ENCODE assay signal across 28 cellular contexts in genomic region chr6:41079080-41079479, GRCh38. TPM values are rescaled to one million over a fixed set of nuclear protein-coding genes. Genes with fewer than 3 reads are reported as not detected.
DNase-seq lines count a peak whose midpoint lies in the region; ATAC-seq and TF ChIP-seq lines count a peak whose summit lies in the region.
"Had no signal": no experiment of that assay in that cellular context is flagged by ENCODE, and none has a peak within 500 bp of the region (broad histone marks: within the 10 kb centered on the region; RNA-seq: fewer than 3 reads in every experiment).

No MANE protein-coding gene starts in this region.

- no peak for TF ChIP-seq CTCF in neutrophil (IDR thresholded peaks at IDR 0.05)
- TF ChIP-seq CTCF in dorsolateral prefrontal cortex (IDR thresholded peaks at IDR 0.05 in 54 of 56, conservative IDR thresholded peaks at IDR 0.05 in 2 of 56; ENCODE audit: low read depth in 1 of 56, partially characterized antibody in 56 of 56): no peak

- H3K27ac Mint-ChIP-seq in activated naive CD4-positive, alpha-beta T cell treated with anti-CD3 and anti-CD28 coated beads, Interleukin-2, amount 10 ng/mL, durations not matched to agents 7 days and 5 days: peak overlapping the region; percentile 11
- peak overlapping the region in 7 of 8 donors; percentile 7 to 85 (median 53) for H3K27ac Mint-ChIP-seq in CD8-positive, alpha-beta memory T cell
- H3K27ac Mint-ChIP-seq in activated T-helper 17 cell treated with anti-CD3 and anti-CD28 coated beads, Interleukin-2, amount 50 U/mL, for 72 hours: peak overlapping the region; percentile 89
- H3K27ac Mint-ChIP-seq: GM23338 had no signal

- H3K9me3 Mint-ChIP-seq in activated naive CD4-positive, alpha-beta T cell treated with anti-CD3 and anti-CD28 coated beads, Interleukin-2, amount 10 ng/mL, durations not matched to agents 7 days and 5 days: no peaks in the 10 kb centered on the region
- H3K9me3 Mint-ChIP-seq in CD8-positive, alpha-beta memory T cell: no peaks in the 10 kb centered on the region
- H3K9me3 Mint-ChIP-seq in activated T-helper 17 cell treated with anti-CD3 and anti-CD28 coated beads, Interleukin-2, amount 50 U/mL, for 72 hours: no peaks in the 10 kb centered on the region
- H3K9me3 Mint-ChIP-seq: activated T-helper 2 cell treated with anti-CD3 and anti-CD28 coated beads, Interferon-gamma antibody, Interleukin-2, Interleukin-4, amounts not matched to agents 10 μg/mL and 5 μg/mL and 100 μg/mL, durations not matched to agents 14 hours and 24 hours and 36 hours; GM23338 had no signal

- H3K27me3 Mint-ChIP-seq in activated naive CD4-positive, alpha-beta T cell treated with anti-CD3 and anti-CD28 coated beads, Interleukin-2, amount 10 ng/mL, durations not matched to agents 7 days and 5 days: no peaks in the 10 kb centered on the region
- H3K27me3 Mint-ChIP-seq in CD8-positive, alpha-beta memory T cell: no peaks in the 10 kb centered on the region
- H3K27me3 Mint-ChIP-seq in activated T-helper 17 cell treated with anti-CD3 and anti-CD28 coated beads, Interleukin-2, amount 50 U/mL, for 72 hours: no peaks in the 10 kb centered on the region
- H3K27me3 Mint-ChIP-seq: activated CD8-positive, alpha-beta memory T cell treated with anti-CD3 and anti-CD28 coated beads, Interleukin-2, amount 10 ng/mL, durations not matched to agents 7 days and 5 days had no signal

- no peak for ATAC-seq in activated T-helper 17 cell treated with anti-CD3 and anti-CD28 coated beads, Interleukin-2, amount 50 U/mL, for 72 hours (replicated peaks)
- ATAC-seq: activated CD8-positive, alpha-beta memory T cell treated with anti-CD3 and anti-CD28 coated beads, Interleukin-2, amount 10 ng/mL, durations not matched to agents 7 days and 5 days; GM23338; left lung; Panc1; right lobe of liver; stimulated activated naive CD8-positive, alpha-beta T cell treated with anti-CD3 and anti-CD28 coated beads, Interleukin-15, Interleukin-2, amounts not matched to agents 100 U/mL and 50 U/mL, for 24 hours had no signal

- no peak overlapping the region for H3K27ac ChIP-seq in CD8-positive, alpha-beta memory T cell (ENCODE audit: low read depth, low read length)
- H3K27ac ChIP-seq in neutrophil (peak overlapping the region; percentile 86), dorsolateral prefrontal cortex (no peak overlapping the region)
- H3K27ac ChIP-seq: prostate gland, right lobe of liver had no signal

- POLR2A ChIA-PET in CD8-positive, alpha-beta memory T cell (lab: Charles Lee): no interaction called here

- H3K9me3 ChIP-seq in CD8-positive, alpha-beta memory T cell (ENCODE audit: low read length): no peaks in the 10 kb centered on the region
- H3K9me3 ChIP-seq in neutrophil: no peaks in the 10 kb centered on the region
- H3K9me3 ChIP-seq: BE2C, left lung, prostate gland, right lobe of liver, spleen had no signal

- H3K4me3 Mint-ChIP-seq in activated naive CD4-positive, alpha-beta T cell treated with anti-CD3 and anti-CD28 coated beads, Interleukin-2, amount 10 ng/mL, durations not matched to agents 7 days and 5 days: no peak overlapping the region
- peak overlapping the region in 1 of 7 donors; percentile 10 for H3K4me3 Mint-ChIP-seq in CD8-positive, alpha-beta memory T cell
- H3K4me3 Mint-ChIP-seq in activated T-helper 17 cell treated with anti-CD3 and anti-CD28 coated beads, Interleukin-2, amount 50 U/mL, for 72 hours: no peak overlapping the region
- H3K4me3 Mint-ChIP-seq: activated CD8-positive, alpha-beta memory T cell treated with anti-CD3 and anti-CD28 coated beads, Interleukin-2, amount 10 ng/mL, durations not matched to agents 7 days and 5 days; GM23338 had no signal

- H3K4me1 Mint-ChIP-seq in activated naive CD4-positive, alpha-beta T cell treated with anti-CD3 and anti-CD28 coated beads, Interleukin-2, amount 10 ng/mL, durations not matched to agents 7 days and 5 days: peaks cover 79% of the 10 kb centered on the region
- H3K4me1 Mint-ChIP-seq in CD8-positive, alpha-beta memory T cell: peaks cover 72 to 97% (median 93%) of the 10 kb centered on the region in 3 donors
- H3K4me1 Mint-ChIP-seq in activated T-helper 17 cell treated with anti-CD3 and anti-CD28 coated beads, Interleukin-2, amount 50 U/mL, for 72 hours: peaks cover 41% of the 10 kb centered on the region

- no peak overlapping the region for H3K4me3 ChIP-seq in CD8-positive, alpha-beta memory T cell (ENCODE audit: low read length)
- H3K4me3 ChIP-seq in neutrophil (ENCODE audit: low read depth in 1 of 2, low read length in 1 of 2): no peak overlapping the region
- no peak overlapping the region for H3K4me3 ChIP-seq in dorsolateral prefrontal cortex
- H3K4me3 ChIP-seq: GM23338, left lung, prostate gland, right lobe of liver, spleen had no signal

- H3K27me3 ChIP-seq in CD8-positive, alpha-beta memory T cell (ENCODE audit: insufficient read depth, low read length, poor library complexity, severe bottlenecking): no peaks in the 10 kb centered on the region
- H3K27me3 ChIP-seq in neutrophil: no peaks in the 10 kb centered on the region
- H3K27me3 ChIP-seq in dorsolateral prefrontal cortex: no peaks in the 10 kb centered on the region
- H3K27me3 ChIP-seq: BE2C, left lung, right lobe of liver, spleen had no signal

- peaks cover 53% of the 10 kb centered on the region for H3K4me1 ChIP-seq in CD8-positive, alpha-beta memory T cell (ENCODE audit: insufficient read depth, low read length)
- H3K4me1 ChIP-seq in neutrophil (ENCODE audit: control insufficient read depth in 1 of 2, insufficient read depth in 1 of 2, low read depth in 1 of 2, low read length in 1 of 2): peaks cover 77 to 84% of the 10 kb centered on the region in 2 experiments
- H3K4me1 ChIP-seq: BE2C had no signal

- intact Hi-C loops in dorsolateral prefrontal cortex (cut with DNase I): no loop called here

- CTCF ChIA-PET in activated naive CD4-positive, alpha-beta T cell treated with anti-CD3 and anti-CD28 coated beads, Interleukin-2, amount 10 ng/mL, durations not matched to agents 7 days and 5 days (lab: Charles Lee): interaction anchor here (1.3 to 1.6 kb wide), 2 partner anchors 10 to 239 kb away, joined by 3 read pairs; no protein-coding TSS in a partner anchor
- CTCF ChIA-PET in CD8-positive, alpha-beta memory T cell (lab: Charles Lee): interaction anchor here (1.0 kb wide), 1 partner anchor 51 kb away, joined by 3 read pairs; no protein-coding TSS in a partner anchor

- H3K36me3 ChIP-seq in CD8-positive, alpha-beta memory T cell (ENCODE audit: insufficient read depth, low read length): peaks cover 20% of the 10 kb centered on the region
- peaks cover 26% of the 10 kb centered on the region for H3K36me3 ChIP-seq in neutrophil
- H3K36me3 ChIP-seq: prostate gland had no signal

- H3K36me3 Mint-ChIP-seq in activated naive CD4-positive, alpha-beta T cell treated with anti-CD3 and anti-CD28 coated beads, Interleukin-2, amount 10 ng/mL, durations not matched to agents 7 days and 5 days: peaks cover 64% of the 10 kb centered on the region
- peaks cover 14 to 59% (median 21%) of the 10 kb centered on the region in 3 donors for H3K36me3 Mint-ChIP-seq in CD8-positive, alpha-beta memory T cell
- peaks cover 84% of the 10 kb centered on the region for H3K36me3 Mint-ChIP-seq in activated T-helper 17 cell treated with anti-CD3 and anti-CD28 coated beads, Interleukin-2, amount 50 U/mL, for 72 hours (ENCODE audit: low read depth)

- no peak for DNase-seq in activated naive CD4-positive, alpha-beta T cell treated with anti-CD3 and anti-CD28 coated beads, Interleukin-2, amount 10 ng/mL, durations not matched to agents 7 days and 5 days
- DNase-seq in activated naive CD4-positive, alpha-beta T cell treated with Interleukin-2 at 50 U/mL for 16 hours: no peak
- no peak for DNase-seq in CD8-positive, alpha-beta memory T cell
- DNase-seq in dorsolateral prefrontal cortex (no peak), NCI-H2227 (lab: John Stamatoyannopoulos, UW; ENCODE audit: unreplicated experiment) (no peak)
- DNase-seq: ACHN; activated CD8-positive, alpha-beta memory T cell treated with anti-CD3 and anti-CD28 coated beads, Interleukin-2, amount 10 ng/mL, durations not matched to agents 7 days and 5 days; BE2C; Calu3; caudate nucleus; cortex of kidney; IMR-90; left lung; mesenchymal stem cell; NCI-H146; NCI-H748 treated with DMSO at 0.1 percent for 48 hours; right lobe of liver; Right ventricle myocardium superior; spleen; stimulated activated CD4-positive, alpha-beta T cell treated with anti-CD3 and anti-CD28 coated beads, Interleukin-2, amount 100 ng/mL, for 24 hours; stimulated activated naive CD8-positive, alpha-beta T cell treated with anti-CD3 and anti-CD28 coated beads, Interleukin-15, Interleukin-2, amounts not matched to agents 100 U/mL and 50 U/mL, for 24 hours had no signal

RNA-seq across cellular contexts. Expression of gene NFYA, which starts 6.3 kb away (rescaled TPM):
- total RNA-seq in CD8-positive, alpha-beta memory T cell: 10 to 100 TPM; 34.5 to 34.9 TPM
- 26.3 TPM for polyA plus RNA-seq in CD8-positive, alpha-beta memory T cell
- 10 to 100 TPM; 23.3 to 25.0 TPM for total RNA-seq in activated T-helper 17 cell treated with anti-CD3 and anti-CD28 coated beads, Interleukin-2, amount 50 U/mL, for 72 hours
- 10 to 100 TPM; 19.9 to 50.6 (median 29.8) TPM for total RNA-seq in dorsolateral prefrontal cortex

RNA-seq across cellular contexts. Expression of gene OARD1, which starts 6.9 kb away (rescaled TPM):
- total RNA-seq in CD8-positive, alpha-beta memory T cell: 10 to 100 TPM; 41.9 to 42.9 TPM
- polyA plus RNA-seq in CD8-positive, alpha-beta memory T cell: 51.1 TPM
- 10 to 100 TPM; 31.8 to 41.2 TPM for total RNA-seq in activated T-helper 17 cell treated with anti-CD3 and anti-CD28 coated beads, Interleukin-2, amount 50 U/mL, for 72 hours
- 10 to 100 TPM; 16.2 to 34.8 (median 24.6) TPM for total RNA-seq in dorsolateral prefrontal cortex

RNA-seq across cellular contexts. Expression of gene APOBEC2, which starts 26.1 kb away (rescaled TPM):
- total RNA-seq in CD8-positive, alpha-beta memory T cell: not detected
- not detected for polyA plus RNA-seq in CD8-positive, alpha-beta memory T cell
- not detected for total RNA-seq in activated T-helper 17 cell treated with anti-CD3 and anti-CD28 coated beads, Interleukin-2, amount 50 U/mL, for 72 hours
- total RNA-seq in dorsolateral prefrontal cortex: not detected
- total RNA-seq: activated CD8-positive, alpha-beta memory T cell treated with anti-CD3 and anti-CD28 coated beads, Interleukin-2, amount 10 ng/mL, durations not matched to agents 7 days and 5 days; activated T-helper 2 cell treated with anti-CD3 and anti-CD28 coated beads, Interferon-gamma antibody, Interleukin-2, Interleukin-4, amounts not matched to agents 10 μg/mL and 5 μg/mL and 100 μg/mL, durations not matched to agents 14 hours and 24 hours and 36 hours; Calu3; GM23338; IMR-90; right lobe of liver; T-helper 2 cell treated with Interferon-gamma antibody and Interleukin-4, amounts not matched to agents 100 ng/mL and 5 ng/mL, for 36 hours had no signal
- polyA plus RNA-seq: IMR-90, spleen had no signal

RNA-seq across cellular contexts. Expression of gene TSPO2, which starts 36.8 kb away (rescaled TPM):
- total RNA-seq in CD8-positive, alpha-beta memory T cell: not detected
- polyA plus RNA-seq in CD8-positive, alpha-beta memory T cell: not detected
- total RNA-seq in activated T-helper 17 cell treated with anti-CD3 and anti-CD28 coated beads, Interleukin-2, amount 50 U/mL, for 72 hours: not detected
- total RNA-seq in dorsolateral prefrontal cortex: not detected
- total RNA-seq: activated CD8-positive, alpha-beta memory T cell treated with anti-CD3 and anti-CD28 coated beads, Interleukin-2, amount 10 ng/mL, durations not matched to agents 7 days and 5 days; activated T-helper 2 cell treated with anti-CD3 and anti-CD28 coated beads, Interferon-gamma antibody, Interleukin-2, Interleukin-4, amounts not matched to agents 10 μg/mL and 5 μg/mL and 100 μg/mL, durations not matched to agents 14 hours and 24 hours and 36 hours; Calu3; GM23338; IMR-90; left lung; prostate gland; Right ventricle myocardium superior; T-helper 2 cell treated with Interferon-gamma antibody and Interleukin-4, amounts not matched to agents 100 ng/mL and 5 ng/mL, for 36 hours had no signal
- polyA plus RNA-seq: IMR-90 had no signal

RNA-seq across cellular contexts. Expression of gene UNC5CL, which starts 40.1 kb away (rescaled TPM):
- 1 to 10 TPM; 1.1 to 1.8 TPM for total RNA-seq in CD8-positive, alpha-beta memory T cell
- 0.40 TPM for polyA plus RNA-seq in CD8-positive, alpha-beta memory T cell
- 1 to 10 TPM; 2.9 to 6.7 TPM for total RNA-seq in activated T-helper 17 cell treated with anti-CD3 and anti-CD28 coated beads, Interleukin-2, amount 50 U/mL, for 72 hours
- 1 to 10 TPM in 82 of 120 experiments, under 1 TPM in 38; 0.17 to 4.8 (median 1.4) TPM for total RNA-seq in dorsolateral prefrontal cortex
- total RNA-seq: IMR-90 had no signal
- polyA plus RNA-seq: IMR-90 had no signal

Comparison
In these comparisons a context has a peak if more than half of its experiments do, and no peak if none do; other contexts are left out.
1. H3K27ac Mint-ChIP-seq: peak in every context shown above with its lines; median percentile 89 in activated T-helper 17 cell treated with anti-CD3 and anti-CD28 coated beads, Interleukin-2, amount 50 U/mL, for 72 hours; 53 in CD8-positive, alpha-beta memory T cell; 11 in activated naive CD4-positive, alpha-beta T cell treated with anti-CD3 and anti-CD28 coated beads, Interleukin-2, amount 10 ng/mL, durations not matched to agents 7 days and 5 days.